8 cellular contexts compared by ENCODE assay signal in the genomic region with DNA sequence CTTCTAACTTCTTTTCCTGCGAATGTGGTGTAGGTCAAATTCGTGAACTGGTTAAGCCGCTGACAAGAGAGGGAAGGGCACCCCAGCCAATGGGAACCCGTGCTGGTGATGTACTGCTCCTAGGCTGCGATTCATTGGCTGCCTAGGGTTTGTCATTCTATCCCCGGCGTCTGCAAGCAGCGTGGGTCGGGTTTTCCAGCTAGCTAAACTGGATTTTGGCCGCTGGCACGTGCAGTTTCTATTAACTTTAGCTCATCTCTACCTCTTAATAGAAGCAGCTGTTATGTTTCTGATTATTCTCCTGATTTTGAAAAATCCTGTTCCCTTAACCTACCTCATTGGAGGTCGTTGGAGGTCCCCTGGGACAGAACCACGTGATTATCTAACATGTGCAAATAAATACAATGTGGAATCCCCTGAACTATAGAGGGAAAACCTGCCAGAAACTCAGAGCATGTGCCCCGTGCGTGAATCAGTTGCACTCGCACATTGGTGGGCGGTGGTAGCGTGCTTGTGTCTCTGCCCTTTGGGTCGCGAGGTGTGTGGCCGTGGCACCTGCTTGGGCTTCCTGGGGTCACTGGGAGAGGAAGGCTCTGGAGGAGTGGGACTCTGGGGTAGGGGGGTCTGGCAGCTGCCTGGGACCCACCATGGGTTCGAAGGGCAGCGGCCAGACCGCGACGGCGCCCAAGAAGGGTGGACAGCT. TPM values are rescaled to one million over a fixed set of nuclear protein-coding genes. Genes with fewer than 3 reads are reported as not detected.
DNase-seq lines count a peak whose midpoint lies in the region; ATAC-seq, FAIRE-seq and TF ChIP-seq lines count a peak whose summit lies in the region.

No MANE protein-coding gene starts in this region.

- no peaks in the 10 kb centered on the region for H3K27me3 ChIP-seq in keratinocyte (ENCODE audit: control insufficient read depth, extremely low read depth, insufficient read depth, low read length)

- ATAC-seq in A549: peak; percentile 83 to 95
- peak; percentile 71 for ATAC-seq in GM18870 (IDR thresholded peaks at IDR 0.05; ENCODE audit: unreplicated experiment)
- peak; percentile 58 for ATAC-seq in HG03139 (IDR thresholded peaks at IDR 0.05; ENCODE audit: unreplicated experiment)

- dilution Hi-C loops in keratinocyte (cut with MboI; ENCODE audit: extremely low pct_ligation_motif_present, low sequenced_read_pairs): no loop called here

- POLR2A ChIA-PET in A549 (lab: Yijun Ruan, JAX): interaction anchor here (0.5 to 2.2 kb wide), 13 partner anchors 10 to 1034 kb away, joined by 3 to 19 read pairs (median 4); a partner anchor contains a TSS

- H3K36me3 ChIP-seq in keratinocyte (ENCODE audit: control insufficient read depth in 2 of 2, extremely low read depth in 1 of 2, insufficient read depth in 2 of 2, low read length in 2 of 2): no peaks in the 10 kb centered on the region

- H3K4me3 ChIP-seq in A549 (peak overlapping the region; percentile 97), keratinocyte (ENCODE audit: control insufficient read depth in 2 of 3, extremely low read depth in 1 of 3, insufficient read depth in 2 of 3, low read depth in 1 of 3, low read length in 3 of 3) (peak overlapping the region; percentile 53 to 72 (median 63))

- TF ChIP-seq EP300 in A549 (IDR thresholded peaks at IDR 0.05): no peak

- TF ChIP-seq RAD21 in A549 (conservative IDR thresholded peaks at IDR 0.05 in 1 of 2, IDR thresholded peaks at IDR 0.05 in 1 of 2): no peak

- peaks cover 32% of the 10 kb centered on the region for H3K79me2 ChIP-seq in keratinocyte (ENCODE audit: control insufficient read depth, insufficient read depth, low read length)

- peak overlapping the region; percentile 83 for H2AFZ ChIP-seq in keratinocyte (ENCODE audit: control insufficient read depth, low read length)

- CTCF ChIA-PET in A549 (lab: Yijun Ruan, JAX): interaction anchor here (0.6 to 1.6 kb wide), 7 partner anchors 10 to 1424 kb away, joined by 3 to 4 read pairs (median 3); a partner anchor contains a TSS

- TF ChIP-seq POLR2A in A549 (IDR thresholded peaks at IDR 0.05; ENCODE audit: low read length): no peak

- H3K9ac ChIP-seq in keratinocyte (ENCODE audit: control insufficient read depth, extremely low read depth, insufficient read depth, low read length): peak overlapping the region; percentile 91

- H3K27ac ChIP-seq in A549 (peak overlapping the region; percentile 99), keratinocyte (ENCODE audit: control insufficient read depth, insufficient read depth, low read length) (peak overlapping the region; percentile 93)

- no peak for TF ChIP-seq CTCF in A549 (IDR thresholded peaks at IDR 0.05)
- no peak for TF ChIP-seq CTCF in keratinocyte (optimal IDR thresholded peaks at IDR 0.05 in 1 of 3, IDR thresholded peaks at IDR 0.05 in 1 of 3, conservative IDR thresholded peaks at IDR 0.05 in 1 of 3; ENCODE audit: extremely low read depth in 1 of 3, insufficient read depth in 2 of 3, low read length in 3 of 3)

- H3K4me1 ChIP-seq in A549 (peaks cover 28% of the 10 kb centered on the region), keratinocyte (ENCODE audit: control insufficient read depth, extremely low read depth, insufficient read depth, low read length) (peaks cover 29% of the 10 kb centered on the region)

- DNase-seq in A549 (ENCODE audit: low read depth in 1 of 2, low spot score in 1 of 2): peak; percentile 92 to 94
- peak; percentile 91 for DNase-seq in NCI-H345 (lab: John Stamatoyannopoulos, UW)
- peak; percentile 72 for DNase-seq in activated CD4-positive, CD25-positive, alpha-beta regulatory T cell treated with anti-CD3 and anti-CD28 coated beads, Interleukin-2, amount 50 U/mL, for 72 hours
- peak; percentile 78 to 95 for DNase-seq in cerebellar nuclear complex (lab: John Stamatoyannopoulos, UW)
- DNase-seq in keratinocyte (ENCODE audit: low read depth, low spot score): peak; percentile 42
- peak; percentile 70 to 76 (median 76) for DNase-seq in stimulated activated CD4-positive, alpha-beta T cell treated with anti-CD3 and anti-CD28 coated beads, Interleukin-12 subunit alpha, Interleukin-12 subunit beta, amount 100 ng/mL, for 48 hours (ENCODE audit: low read depth in 2 of 3, low spot score in 1 of 3)

- peak overlapping the region; percentile 87 for H3K4me2 ChIP-seq in A549
- H3K4me2 ChIP-seq in keratinocyte (ENCODE audit: control insufficient read depth, extremely low read depth, insufficient read depth, low read depth, low read length): peak overlapping the region; percentile 72

- WGBS in A549 (ENCODE audit: missing lambda C conversion rate): 2% methylated on average over 26 of the region's 27 CpGs

- H4K20me1 ChIP-seq in keratinocyte (ENCODE audit: control insufficient read depth, extremely low read depth, insufficient read depth, low read length): no peaks in the 10 kb centered on the region

- H3K9me3 ChIP-seq in A549: no peaks in the 10 kb centered on the region
- no peaks in the 10 kb centered on the region for H3K9me3 ChIP-seq in keratinocyte (ENCODE audit: control insufficient read depth, low read depth, low read length)

- H3K9me1 ChIP-seq in keratinocyte (ENCODE audit: control insufficient read depth, extremely low read depth, insufficient read depth, low read length): no peaks in the 10 kb centered on the region

- peak; percentile 82 for FAIRE-seq in A549 (lab: Jason Lieb, UNC)
- FAIRE-seq in keratinocyte (lab: Jason Lieb, UNC): peak; percentile 86

TF ChIP-seq in A549, 52 proteins besides CTCF, POLR2A, EP300 and RAD21 (continues in another document):
- TF ChIP-seq CBX8 (IDR thresholded peaks at IDR 0.05) (no peak), ESRRA (IDR thresholded peaks at IDR 0.05; ENCODE audit: borderline replicate concordance, low read length) (no peak), KDM1A (IDR thresholded peaks at IDR 0.05; ENCODE audit: low read depth) (0 out of 2 replicates have a peak, but pooled peaks have one; percentile 58), CHD2 (IDR thresholded peaks at IDR 0.05; ENCODE audit: low read length, partially characterized antibody) (no peak), JUN (IDR thresholded peaks at IDR 0.05) (no peak; a peak in 1 of 5 replicates), NFE2L2 (conservative IDR thresholded peaks at IDR 0.05; ENCODE audit: low read length) (no peak), JUNB (IDR thresholded peaks at IDR 0.05) (no peak), ZFP36 (IDR thresholded peaks at IDR 0.05; ENCODE audit: borderline replicate concordance, partially characterized antibody) (no peak), RARB (CRISPR knock-in tag; IDR thresholded peaks at IDR 0.05) (no peak), BHLHE40 (IDR thresholded peaks at IDR 0.05; ENCODE audit: low read depth, low read length) (0 out of 2 replicates have a peak, but pooled peaks have one; percentile 5)
- TF ChIP-seq, protein P1, sequence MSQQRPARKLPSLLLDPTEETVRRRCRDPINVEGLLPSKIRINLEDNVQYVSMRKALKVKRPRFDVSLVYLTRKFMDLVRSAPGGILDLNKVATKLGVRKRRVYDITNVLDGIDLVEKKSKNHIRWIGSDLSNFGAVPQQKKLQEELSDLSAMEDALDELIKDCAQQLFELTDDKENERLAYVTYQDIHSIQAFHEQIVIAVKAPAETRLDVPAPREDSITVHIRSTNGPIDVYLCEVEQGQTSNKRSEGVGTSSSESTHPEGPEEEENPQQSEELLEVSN (IDR thresholded peaks at IDR 0.05; ENCODE audit: borderline replicate concordance, low read depth): no peak; the same call in 1 of the 2 replicates
- TF ChIP-seq, protein P2, sequence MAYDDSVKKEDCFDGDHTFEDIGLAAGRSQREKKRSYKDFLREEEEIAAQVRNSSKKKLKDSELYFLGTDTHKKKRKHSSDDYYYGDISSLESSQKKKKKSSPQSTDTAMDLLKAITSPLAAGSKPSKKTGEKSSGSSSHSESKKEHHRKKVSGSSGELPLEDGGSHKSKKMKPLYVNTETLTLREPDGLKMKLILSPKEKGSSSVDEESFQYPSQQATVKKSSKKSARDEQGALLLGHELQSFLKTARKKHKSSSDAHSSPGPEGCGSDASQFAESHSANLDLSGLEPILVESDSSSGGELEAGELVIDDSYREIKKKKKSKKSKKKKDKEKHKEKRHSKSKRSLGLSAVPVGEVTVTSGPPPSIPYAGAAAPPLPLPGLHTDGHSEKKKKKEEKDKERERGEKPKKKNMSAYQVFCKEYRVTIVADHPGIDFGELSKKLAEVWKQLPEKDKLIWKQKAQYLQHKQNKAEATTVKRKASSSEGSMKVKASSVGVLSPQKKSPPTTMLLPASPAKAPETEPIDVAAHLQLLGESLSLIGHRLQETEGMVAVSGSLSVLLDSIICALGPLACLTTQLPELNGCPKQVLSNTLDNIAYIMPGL (CRISPR knock-in tag; IDR thresholded peaks at IDR 0.05; ENCODE audit: borderline replicate concordance): no peak
- TF ChIP-seq, protein P3, sequence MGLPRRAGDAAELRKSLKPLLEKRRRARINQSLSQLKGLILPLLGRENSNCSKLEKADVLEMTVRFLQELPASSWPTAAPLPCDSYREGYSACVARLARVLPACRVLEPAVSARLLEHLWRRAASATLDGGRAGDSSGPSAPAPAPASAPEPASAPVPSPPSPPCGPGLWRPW (IDR thresholded peaks at IDR 0.05): no peak
- TF ChIP-seq, protein P4, sequence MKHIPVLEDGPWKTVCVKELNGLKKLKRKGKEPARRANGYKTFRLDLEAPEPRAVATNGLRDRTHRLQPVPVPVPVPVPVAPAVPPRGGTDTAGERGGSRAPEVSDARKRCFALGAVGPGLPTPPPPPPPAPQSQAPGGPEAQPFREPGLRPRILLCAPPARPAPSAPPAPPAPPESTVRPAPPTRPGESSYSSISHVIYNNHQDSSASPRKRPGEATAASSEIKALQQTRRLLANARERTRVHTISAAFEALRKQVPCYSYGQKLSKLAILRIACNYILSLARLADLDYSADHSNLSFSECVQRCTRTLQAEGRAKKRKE (CRISPR knock-in tag; IDR thresholded peaks at IDR 0.05; ENCODE audit: low read depth): no peak

RNA-seq across cellular contexts. Expression of a gene that starts 0.9 kb away (rescaled TPM):
- polyA plus RNA-seq in A549 (2011; rRNA removed) (58.3 and 76.6 TPM in 2 replicates), A549 (2017; fragmentation: RNase III; extraction: RNeasy Plus Mini Kit Qiagen cat#74134 plus additional on column Dnase treatment) (37.1 to 40.8 TPM (median 38.5 TPM) in 3 replicates), keratinocyte (27.8 to 44.5 TPM (median 31.5 TPM) in 3 replicates)
- polyA plus RNA-seq in A549 (2012; cell fraction: cytosol; rRNA removed): 14.0 and 14.8 TPM in 2 replicates
- polyA plus RNA-seq in A549 (2012; cell fraction: nucleus; rRNA removed): 9.9 and 18.6 TPM in 2 replicates
- 87.7 and 121 TPM in 2 replicates for polyA minus RNA-seq in A549 (2011; rRNA and poly(A)+ RNA removed)
- 42.1 TPM for polyA plus RNA-seq in keratinocyte (2011; ENCODE audit: low read depth)
- 26.3 and 41.4 TPM in 2 replicates for polyA plus RNA-seq in keratinocyte (2011; cell fraction: cytosol; rRNA removed)
- 33.5 and 48.2 TPM in 2 replicates for polyA plus RNA-seq in keratinocyte (2011; cell fraction: nucleus; rRNA removed)
- 31.2 and 58.5 TPM in 2 replicates for polyA plus RNA-seq in keratinocyte (2012; ENCODE audit: low replicate concordance)
- 22.1 to 72.2 TPM (median 30.7 TPM) in 3 replicates for polyA minus RNA-seq in keratinocyte
- polyA minus RNA-seq in keratinocyte (2011; cell fraction: cytosol; rRNA and poly(A)+ RNA removed): 28.0 TPM
- polyA minus RNA-seq in keratinocyte (2011; cell fraction: nucleus; rRNA and poly(A)+ RNA removed): 8.8 and 29.3 TPM in 2 replicates

Comparison
In these comparisons a context has a peak if more than half of its experiments do, and no peak if none do; other contexts are left out.
1. Peak in every context shown above with its lines: DNase-seq, ATAC-seq, H3K4me3 ChIP-seq and H3K27ac ChIP-seq.
2. DNase-seq: peak in every context shown above with its lines; median percentile 93 in A549; 91 in NCI-H345; 86 in cerebellar nuclear complex; 76 in stimulated activated CD4-positive, alpha-beta T cell treated with anti-CD3 and anti-CD28 coated beads, Interleukin-12 subunit alpha, Interleukin-12 subunit beta, amount 100 ng/mL, for 48 hours; 72 in activated CD4-positive, CD25-positive, alpha-beta regulatory T cell treated with anti-CD3 and anti-CD28 coated beads, Interleukin-2, amount 50 U/mL, for 72 hours; 42 in keratinocyte.